Comparison of ENCODE assay signal across 2 cellular contexts in genomic region chr15:48109856-48110531, GRCh38.
TF ChIP-seq lines count a peak whose summit lies in the region.

No MANE protein-coding gene starts in this region.

TF ChIP-seq in SK-N-SH treated with all-trans-retinoic acid at 6 μM for 48 hours, 23 proteins besides CTCF, POLR2A, EP300 and RAD21:
- TF ChIP-seq ZNF70 (CRISPR knock-in tag; IDR thresholded peaks at IDR 0.05) (no peak), ESRRG (CRISPR knock-in tag; IDR thresholded peaks at IDR 0.05) (no peak), GLIS3 (CRISPR knock-in tag; IDR thresholded peaks at IDR 0.05) (no peak), CSRNP3 (CRISPR knock-in tag; IDR thresholded peaks at IDR 0.05) (no peak), ZNF565 (CRISPR knock-in tag; conservative IDR thresholded peaks at IDR 0.05; ENCODE audit: low read depth) (no peak)

TF ChIP-seq in SK-N-SH, 30 proteins besides CTCF, POLR2A, EP300 and RAD21:
- TF ChIP-seq REST (IDR thresholded peaks at IDR 0.05; ENCODE audit: low read depth, low read length) (no peak), USF1 (IDR thresholded peaks at IDR 0.05; ENCODE audit: borderline replicate concordance, low read depth) (no peak), GABPA (IDR thresholded peaks at IDR 0.05; ENCODE audit: low read depth) (no peak), SMC3 (IDR thresholded peaks at IDR 0.05; ENCODE audit: low read depth, low read length) (no peak), ELF1 (IDR thresholded peaks at IDR 0.05) (no peak), NRF1 (IDR thresholded peaks at IDR 0.05; ENCODE audit: low read depth, low read length) (no peak), PBX3 (IDR thresholded peaks at IDR 0.05) (no peak), MAX (IDR thresholded peaks at IDR 0.05; ENCODE audit: low read depth) (no peak), EZH2phosphoT487 (IDR thresholded peaks at IDR 0.05; ENCODE audit: borderline replicate concordance, low read depth) (no peak), MEF2A (IDR thresholded peaks at IDR 0.05; ENCODE audit: borderline replicate concordance, low read depth) (no peak), FOXJ3 (CRISPR knock-in tag; IDR thresholded peaks at IDR 0.05) (no peak), USF2 (IDR thresholded peaks at IDR 0.05; ENCODE audit: borderline replicate concordance, low read depth, low read length) (no peak), TEAD4 (IDR thresholded peaks at IDR 0.05; ENCODE audit: borderline replicate concordance, insufficient read depth) (no peak)
TF ChIP-seq in SK-N-SH: peak in this region for 0.
